ENCODE assay signal across 8 cellular contexts in genomic region chr11:61891331-61892084, GRCh38. TPM values are rescaled to one million over a fixed set of nuclear protein-coding genes. Genes with fewer than 3 reads are reported as not detected.
DNase-seq lines count a peak whose midpoint lies in the region; ATAC-seq and TF ChIP-seq lines count a peak whose summit lies in the region.

A gene with protein sequence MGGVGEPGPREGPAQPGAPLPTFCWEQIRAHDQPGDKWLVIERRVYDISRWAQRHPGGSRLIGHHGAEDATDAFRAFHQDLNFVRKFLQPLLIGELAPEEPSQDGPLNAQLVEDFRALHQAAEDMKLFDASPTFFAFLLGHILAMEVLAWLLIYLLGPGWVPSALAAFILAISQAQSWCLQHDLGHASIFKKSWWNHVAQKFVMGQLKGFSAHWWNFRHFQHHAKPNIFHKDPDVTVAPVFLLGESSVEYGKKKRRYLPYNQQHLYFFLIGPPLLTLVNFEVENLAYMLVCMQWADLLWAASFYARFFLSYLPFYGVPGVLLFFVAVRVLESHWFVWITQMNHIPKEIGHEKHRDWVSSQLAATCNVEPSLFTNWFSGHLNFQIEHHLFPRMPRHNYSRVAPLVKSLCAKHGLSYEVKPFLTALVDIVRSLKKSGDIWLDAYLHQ (minus strand): TSS chr11:61891545. CDS start chr11:61891381, 164 bp downstream.

- peak; percentile 52 to 75 for ATAC-seq in naive thymus-derived CD8-positive, alpha-beta T cell

- CTCF ChIA-PET in CD4-positive, alpha-beta memory T cell (lab: Charles Lee; ENCODE audit: partially characterized antibody): interaction anchor here (1.1 to 3.6 kb wide), 5 partner anchors 21 to 218 kb away, joined by 3 to 27 read pairs (median 5); partner anchors contain the start of gene FTH1
- CTCF ChIA-PET in RWPE1 (lab: Yijun Ruan, JAX): interaction anchor here (0.6 to 0.9 kb wide), 2 partner anchors 7 to 263 kb away, joined by 3 to 4 read pairs; no protein-coding TSS in a partner anchor

- peaks cover 0 to 2% (median 0%) of the 10 kb centered on the region in 8 donors for H3K9me3 Mint-ChIP-seq in CD4-positive, alpha-beta memory T cell
- no peaks in the 10 kb centered on the region for H3K9me3 Mint-ChIP-seq in naive thymus-derived CD8-positive, alpha-beta T cell

- H3K4me1 Mint-ChIP-seq in CD4-positive, alpha-beta memory T cell: peaks cover 2 to 14% (median 6%) of the 10 kb centered on the region in 4 donors
- peaks cover 2 to 13% (median 6%) of the 10 kb centered on the region in 4 donors for H3K4me1 Mint-ChIP-seq in naive thymus-derived CD8-positive, alpha-beta T cell

- no peaks in the 10 kb centered on the region for H3K9me3 ChIP-seq in CD4-positive, alpha-beta memory T cell (ENCODE audit: control insufficient read depth in 1 of 2, low read length in 2 of 2)
- H3K9me3 ChIP-seq in HUES64 (ENCODE audit: insufficient read depth, low read depth, low read length): no peaks in the 10 kb centered on the region

- H3K27ac ChIP-seq in CD4-positive, alpha-beta memory T cell (ENCODE audit: low read depth, low read length): peak within 1 kb of the TSS; percentile 69
- no peak within 1 kb of the TSS; the same call in 1 of the 2 replicates for H3K27ac ChIP-seq in HUES64 (ENCODE audit: low read depth, low read length)
- peak within 1 kb of the TSS; percentile 90 for H3K27ac ChIP-seq in RWPE1
- H3K27ac ChIP-seq in substantia nigra (ENCODE audit: low read depth, low read length, poor library complexity, severe bottlenecking): peak within 1 kb of the TSS; percentile 88

- no peak for TF ChIP-seq CTCF in GM20000 (IDR thresholded peaks at IDR 0.05; ENCODE audit: extremely low read depth, missing control alignments)
- TF ChIP-seq CTCF in RWPE1 (conservative IDR thresholded peaks at IDR 0.05; ENCODE audit: low read depth): no peak
- TF ChIP-seq CTCF in fibroblast of the aortic adventitia (IDR thresholded peaks at IDR 0.05; ENCODE audit: insufficient read depth, low read length): no peak

- H3K36me3 Mint-ChIP-seq in CD4-positive, alpha-beta memory T cell: no peaks in the 10 kb centered on the region
- H3K36me3 Mint-ChIP-seq in naive thymus-derived CD8-positive, alpha-beta T cell: no peaks in the 10 kb centered on the region

- intact Hi-C loops in CD4-positive, alpha-beta memory T cell (cut with micrococcal nuclease): loop anchor here (5.0 kb wide), 1 partner anchor 74 kb away; the partner anchor contains the start of gene FADS1

- H3K4me3 Mint-ChIP-seq in CD4-positive, alpha-beta memory T cell: peak within 1 kb of the TSS; percentile 81 to 91 (median 86)
- peak within 1 kb of the TSS; percentile 76 to 88 (median 82) for H3K4me3 Mint-ChIP-seq in naive thymus-derived CD8-positive, alpha-beta T cell

- DNase-seq in CD4-positive, alpha-beta memory T cell: peak; percentile 56 to 78 (median 62)
- DNase-seq in GM20000 (ENCODE audit: low spot score) (peak; percentile 90), RWPE1 (ENCODE audit: low spot score) (peak; percentile 75), activated gamma-delta T cell (lab: John Stamatoyannopoulos, UW) (peak; percentile 68), fibroblast of the aortic adventitia (ENCODE audit: low read depth) (peak; percentile 67), substantia nigra (lab: John Stamatoyannopoulos, UW) (peak; percentile 34 to 95 (median 75))
- DNase-seq in naive thymus-derived CD8-positive, alpha-beta T cell: peak; percentile 45 to 80 (median 66)

- under 1% methylated on average over 96 of the region's 96 CpGs for WGBS in HUES64

- no peaks in the 10 kb centered on the region for H3K27me3 Mint-ChIP-seq in CD4-positive, alpha-beta memory T cell
- no peaks in the 10 kb centered on the region for H3K27me3 Mint-ChIP-seq in naive thymus-derived CD8-positive, alpha-beta T cell

- peak within 1 kb of the TSS; percentile 65 for H3K9ac ChIP-seq in HUES64 (ENCODE audit: low read depth, low read length)

- H3K27ac Mint-ChIP-seq in CD4-positive, alpha-beta memory T cell: peak within 1 kb of the TSS; percentile 49 to 92 (median 82)
- H3K27ac Mint-ChIP-seq in naive thymus-derived CD8-positive, alpha-beta T cell: peak within 1 kb of the TSS in 9 of 10 donors; percentile 19 to 85 (median 71)

- peaks cover 11% of the 10 kb centered on the region for H3K4me1 ChIP-seq in CD4-positive, alpha-beta memory T cell (ENCODE audit: insufficient read depth, low read length)
- peaks cover 6% of the 10 kb centered on the region; the same call in 1 of the 2 replicates for H3K4me1 ChIP-seq in HUES64 (ENCODE audit: insufficient read depth, low read length)

- H3K4me3 ChIP-seq in CD4-positive, alpha-beta memory T cell (ENCODE audit: low read length in 2 of 2): peak within 1 kb of the TSS; percentile 29 to 45
- H3K4me3 ChIP-seq in HUES64 (ENCODE audit: low read length): peak within 1 kb of the TSS; percentile 69
- H3K4me3 ChIP-seq in fibroblast of the aortic adventitia (ENCODE audit: low read depth, low read length): peak within 1 kb of the TSS; percentile 91

- POLR2A ChIA-PET in CD4-positive, alpha-beta memory T cell (lab: Charles Lee; ENCODE audit: partially characterized antibody): interaction anchor here (0.8 to 1.5 kb wide), 3 partner anchors 8 to 94 kb away, joined by 3 to 5 read pairs (median 3); partner anchors contain the start of gene FADS1
- POLR2A ChIA-PET in RWPE1 (lab: Yijun Ruan, JAX; ENCODE audit: low non-redundant PET): no interaction called here
- POLR2A ChIA-PET in naive thymus-derived CD8-positive, alpha-beta T cell (lab: Charles Lee): interaction anchor here (1.2 kb wide), 1 partner anchor 16 kb away, joined by 6 read pairs; no protein-coding TSS in a partner anchor

- H3K27me3 ChIP-seq in CD4-positive, alpha-beta memory T cell (ENCODE audit: insufficient read depth, low read length): no peaks in the 10 kb centered on the region
- peaks cover 3% of the 10 kb centered on the region for H3K27me3 ChIP-seq in HUES64 (ENCODE audit: insufficient read depth, low read length)

- H3K36me3 ChIP-seq in CD4-positive, alpha-beta memory T cell (ENCODE audit: insufficient read depth, low read length): no peaks in the 10 kb centered on the region
- no peaks in the 10 kb centered on the region for H3K36me3 ChIP-seq in HUES64 (ENCODE audit: insufficient read depth, low read length)

RNA-seq across cellular contexts. Expression of the gene that starts here (rescaled TPM):
- total RNA-seq in CD4-positive, alpha-beta memory T cell: 1 to 10 TPM; 5.9 to 7.8 TPM
- polyA plus RNA-seq in CD4-positive, alpha-beta memory T cell: 1 to 10 TPM; 2.9 to 3.0 TPM
- polyA plus RNA-seq in HUES64 (2013, experiment 1 of 2): 15.4 TPM
- 17.8 TPM for polyA plus RNA-seq in HUES64 (2013, experiment 2 of 2)
- total RNA-seq in fibroblast of the aortic adventitia (ENCODE audit: low replicate concordance): 22.1 and 35.9 TPM in 2 replicates
- total RNA-seq in naive thymus-derived CD8-positive, alpha-beta T cell: 1 to 10 TPM; 5.1 to 5.7 TPM
- polyA plus RNA-seq in naive thymus-derived CD8-positive, alpha-beta T cell: 1 to 10 TPM in 2 of 3 donors, under 1 TPM in 1; 0.33 to 1.5 (median 1.2) TPM

Comparison
In these comparisons a context has a peak if more than half of its experiments do, and no peak if none do; other contexts are left out.
1. H3K4me3 ChIP-seq: peak in every context shown above with its lines; median percentile 91 in fibroblast of the aortic adventitia; 69 in HUES64; 37 in CD4-positive, alpha-beta memory T cell.